In the genomic region with DNA sequence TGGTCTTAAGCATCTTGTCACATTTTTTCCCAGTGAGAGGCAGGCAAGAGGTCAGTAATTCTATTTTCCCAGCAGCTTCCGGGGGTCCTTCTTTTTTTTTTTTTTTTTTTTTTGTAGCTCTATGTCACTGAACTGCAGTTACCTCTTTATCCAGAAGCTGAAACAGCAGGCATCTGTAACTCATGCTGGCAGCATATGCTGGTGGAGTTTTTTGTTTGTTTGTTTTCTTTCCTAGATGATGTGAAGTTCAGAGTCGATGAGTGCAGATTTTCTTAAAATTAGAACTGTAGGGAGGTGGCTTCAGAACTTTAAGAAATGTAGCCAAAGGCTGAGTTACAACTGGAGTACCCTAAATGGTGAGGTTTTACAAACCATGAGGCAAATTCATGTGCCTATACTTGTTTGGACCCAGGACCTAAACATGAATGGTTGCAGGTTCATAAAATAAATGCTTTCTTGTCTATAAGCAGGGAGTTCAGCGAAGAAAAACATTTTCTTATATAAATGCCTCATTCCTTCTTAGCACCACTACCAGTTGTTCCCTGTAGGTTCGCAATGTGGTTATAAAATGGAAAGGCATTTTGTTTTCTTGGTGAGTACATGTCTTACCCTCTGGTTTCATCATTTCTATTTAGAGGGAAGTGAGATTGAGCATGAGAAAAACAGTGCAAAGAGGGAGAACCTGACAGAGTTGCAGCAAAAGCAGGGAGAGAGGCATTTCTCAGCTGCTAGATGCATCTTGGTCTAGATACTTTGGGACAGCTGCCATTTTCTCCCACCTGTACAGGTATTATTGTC, we compare ENCODE assay signal across 21 cellular contexts.
A peak's percentile ranks its signal among the peaks of the same experiment; 100 is the strongest.
DNase-seq lines count a peak whose midpoint lies in the region; ATAC-seq and TF ChIP-seq lines count a peak whose summit lies in the region.
"Had no signal": no experiment of that assay in that cellular context is flagged by ENCODE, and none has a peak within 500 bp of the region (broad histone marks: within the 10 kb centered on the region; RNA-seq: fewer than 3 reads in every experiment).

No MANE protein-coding gene starts in this region.

- DNase-seq in GM10248 (ENCODE audit: extremely low spot score) (peak; percentile 10), astrocyte of the spinal cord (ENCODE audit: low read depth, low spot score) (peak; percentile 43), neural progenitor cell (ENCODE audit: low spot score) (no peak), mammary epithelial cell (no peak), OCI-M2 (lab: John Stamatoyannopoulos, UW; ENCODE audit: unreplicated experiment) (no peak)
- no peak for DNase-seq in activated naive CD4-positive, alpha-beta T cell treated with anti-CD3 and anti-CD28 coated beads, Interleukin-2, amount 50 U/mL, for 72 hours (ENCODE audit: low spot score in 2 of 2)
- DNase-seq: activated CD4-positive, alpha-beta T cell treated with anti-CD3 and anti-CD28 coated beads, Interleukin-2, amount 10 ng/mL, durations not matched to agents 7 days and 5 days; activated T-cell treated with anti-CD3 and anti-CD28 coated beads, Interleukin-2, amount 50 U/mL, for 1 hour; adrenal gland; cerebellar nuclear complex; DMS153; HCEC 1CT; heart left ventricle; midbrain; NCI-H187; NCI-H82; nucleus accumbens; stimulated activated naive CD4-positive, alpha-beta T cell had no signal

- no peak overlapping the region for H2AFZ ChIP-seq in neural progenitor cell (replicated peaks)
- H2AFZ ChIP-seq in mammary epithelial cell (ENCODE audit: low read depth, low read length): no peak overlapping the region

- no peak for TF ChIP-seq CTCF in GM10248 (IDR thresholded peaks at IDR 0.05; ENCODE audit: control extremely low read depth, extremely low read depth, low read depth, missing control alignments)
- no peak for TF ChIP-seq CTCF in HEK293 (tag by site-specific recombination; IDR thresholded peaks at IDR 0.05)
- TF ChIP-seq CTCF in astrocyte of the spinal cord (IDR thresholded peaks at IDR 0.05; ENCODE audit: low read depth, low read length): no peak
- no peak for TF ChIP-seq CTCF in neural progenitor cell (IDR thresholded peaks at IDR 0.05)
- TF ChIP-seq CTCF in mammary epithelial cell (conservative IDR thresholded peaks at IDR 0.05 in 1 of 2, IDR thresholded peaks at IDR 0.05 in 1 of 2; ENCODE audit: extremely low read depth in 1 of 2, insufficient read depth in 1 of 2, low read depth in 1 of 2, low read length in 2 of 2): no peak

- intact Hi-C loops in mammary epithelial cell (cut with micrococcal nuclease): no loop called here

- H3K27me3 ChIP-seq in neural progenitor cell (no peaks in the 10 kb centered on the region), mammary epithelial cell (ENCODE audit: insufficient read depth, low read length) (no peaks in the 10 kb centered on the region)
- H3K27me3 ChIP-seq: adrenal gland, BLaER1, heart left ventricle, SJSA1 had no signal

- H3K27me3 Mint-ChIP-seq in neural progenitor cell (ENCODE audit: insufficient read depth, low read depth): no peaks in the 10 kb centered on the region
- H3K27me3 Mint-ChIP-seq: activated CD4-positive, alpha-beta T cell treated with anti-CD3 and anti-CD28 coated beads, Interleukin-2, amount 10 ng/mL, durations not matched to agents 7 days and 5 days had no signal

- H3K79me2 ChIP-seq in neural progenitor cell (ENCODE audit: low read depth): no peaks in the 10 kb centered on the region
- no peaks in the 10 kb centered on the region for H3K79me2 ChIP-seq in mammary epithelial cell (ENCODE audit: insufficient read depth, low read length)

- no peak for ATAC-seq in activated naive CD4-positive, alpha-beta T cell treated with anti-CD3 and anti-CD28 coated beads, Interleukin-2, amount 50 U/mL, for 72 hours
- ATAC-seq: heart left ventricle had no signal

- CTCF ChIA-PET in GM10248 (lab: Yijun Ruan, JAX): interaction anchor here (1.3 kb wide), 1 partner anchor 76 kb away, joined by 3 read pairs; no protein-coding TSS in a partner anchor
- CTCF ChIA-PET in HEK293 (lab: Yijun Ruan, JAX): no interaction called here
- CTCF ChIA-PET in mammary epithelial cell (lab: Charles Lee; ENCODE audit: low non-redundant PET): no interaction called here

- no peaks in the 10 kb centered on the region for H3K9me3 Mint-ChIP-seq in neural progenitor cell
- no peaks in the 10 kb centered on the region for H3K9me3 Mint-ChIP-seq in activated naive CD4-positive, alpha-beta T cell treated with anti-CD3 and anti-CD28 coated beads, Interleukin-2, amount 50 U/mL, for 72 hours
- H3K9me3 Mint-ChIP-seq: activated CD4-positive, alpha-beta T cell treated with anti-CD3 and anti-CD28 coated beads, Interleukin-2, amount 10 ng/mL, durations not matched to agents 7 days and 5 days had no signal

- peaks cover 5% of the 10 kb centered on the region for H3K36me3 Mint-ChIP-seq in neural progenitor cell
- peaks cover 15 to 18% of the 10 kb centered on the region in 2 donors for H3K36me3 Mint-ChIP-seq in activated naive CD4-positive, alpha-beta T cell treated with anti-CD3 and anti-CD28 coated beads, Interleukin-2, amount 50 U/mL, for 72 hours

- no peaks in the 10 kb centered on the region for H4K20me1 ChIP-seq in neural progenitor cell (ENCODE audit: low read depth)
- H4K20me1 ChIP-seq in mammary epithelial cell (ENCODE audit: insufficient read depth, low read length): no peaks in the 10 kb centered on the region

- H3K9me3 ChIP-seq in HEK293 (ENCODE audit: control insufficient read depth, insufficient read depth, low read depth, low read length): no peaks in the 10 kb centered on the region
- no peaks in the 10 kb centered on the region for H3K9me3 ChIP-seq in neural progenitor cell (ENCODE audit: low read depth)
- no peaks in the 10 kb centered on the region for H3K9me3 ChIP-seq in mammary epithelial cell (replicated peaks; ENCODE audit: insufficient read depth, low read length)
- H3K9me3 ChIP-seq: adrenal gland, BLaER1, heart left ventricle, SJSA1 had no signal

- dilution Hi-C loops in mammary epithelial cell (cut with HindIII; ENCODE audit: low sequenced_read_pairs): no loop called here

- BruUV-seq in mammary epithelial cell (replicated peaks; lab: Mats Ljungman, UMichigan): no TSS peak

- no peak overlapping the region for H3K4me3 Mint-ChIP-seq in neural progenitor cell
- H3K4me3 Mint-ChIP-seq: activated CD4-positive, alpha-beta T cell treated with anti-CD3 and anti-CD28 coated beads, Interleukin-2, amount 10 ng/mL, durations not matched to agents 7 days and 5 days had no signal

- in situ Hi-C loops in astrocyte of the spinal cord (cut with HindIII; ENCODE audit: low sequenced_read_pairs) (no loop called here), mammary epithelial cell (cut with MboI; ENCODE audit: low sequenced_read_pairs in 2 of 2) (no loop called here)

- peak overlapping the region; percentile 15 for H3K27ac Mint-ChIP-seq in neural progenitor cell
- H3K27ac Mint-ChIP-seq in activated naive CD4-positive, alpha-beta T cell treated with anti-CD3 and anti-CD28 coated beads, Interleukin-2, amount 50 U/mL, for 72 hours: no peak overlapping the region
- H3K27ac Mint-ChIP-seq: activated CD4-positive, alpha-beta T cell treated with anti-CD3 and anti-CD28 coated beads, Interleukin-2, amount 10 ng/mL, durations not matched to agents 7 days and 5 days had no signal

- no peaks in the 10 kb centered on the region for H3K4me1 ChIP-seq in HEK293 (ENCODE audit: control insufficient read depth, insufficient read depth, low read length)
- peaks cover 10% of the 10 kb centered on the region for H3K4me1 ChIP-seq in neural progenitor cell
- H3K4me1 ChIP-seq in mammary epithelial cell (ENCODE audit: insufficient read depth, low read length): peaks cover 8% of the 10 kb centered on the region
- H3K4me1 ChIP-seq: BLaER1, SJSA1 had no signal

- peaks cover 9% of the 10 kb centered on the region for H3F3A ChIP-seq in neural progenitor cell (ENCODE audit: low read depth)

- 100% methylated on average over 4 of the region's 4 CpGs for WGBS in mammary epithelial cell (ENCODE audit: low coverage, missing lambda C conversion rate)

- H3K27ac ChIP-seq in HEK293 (ENCODE audit: extremely low read depth, low read depth, low read length) (no peak overlapping the region), neural progenitor cell (no peak overlapping the region), mammary epithelial cell (ENCODE audit: insufficient read depth, low read depth, low read length) (no peak overlapping the region)
- H3K27ac ChIP-seq: adrenal gland, BLaER1, heart left ventricle, SJSA1 had no signal

- peaks cover 0 to 8% of the 10 kb centered on the region in 2 experiments; a peak in 1 of 3 replicates for H3K36me3 ChIP-seq in HEK293 (ENCODE audit: control insufficient read depth in 2 of 2, insufficient read depth in 1 of 2, low read length in 2 of 2)
- H3K36me3 ChIP-seq in neural progenitor cell: peaks cover 5% of the 10 kb centered on the region
- no peaks in the 10 kb centered on the region for H3K36me3 ChIP-seq in mammary epithelial cell (ENCODE audit: insufficient read depth, low read length)
- H3K36me3 ChIP-seq: adrenal gland had no signal

- H3K9ac ChIP-seq in neural progenitor cell (no peak overlapping the region), mammary epithelial cell (ENCODE audit: insufficient read depth, low read length) (no peak overlapping the region)
- H3K9ac ChIP-seq: BLaER1 had no signal

- H3K4me2 ChIP-seq in neural progenitor cell (no peak overlapping the region), mammary epithelial cell (ENCODE audit: insufficient read depth, low read depth, low read length) (no peak overlapping the region)
- H3K4me2 ChIP-seq: BLaER1 had no signal

- POLR2A ChIA-PET in GM10248 (lab: Yijun Ruan, JAX): no interaction called here
- POLR2A ChIA-PET in HEK293 (lab: Yijun Ruan, JAX): no interaction called here

- peaks cover 25% of the 10 kb centered on the region for H3K4me1 Mint-ChIP-seq in neural progenitor cell
- H3K4me1 Mint-ChIP-seq: activated CD4-positive, alpha-beta T cell treated with anti-CD3 and anti-CD28 coated beads, Interleukin-2, amount 10 ng/mL, durations not matched to agents 7 days and 5 days had no signal

- H3K4me3 ChIP-seq in HEK293 (ENCODE audit: low read depth, low read length) (no peak overlapping the region), astrocyte of the spinal cord (ENCODE audit: low read depth, low read length) (no peak overlapping the region), neural progenitor cell (no peak overlapping the region), mammary epithelial cell (replicated peaks in 1 of 3; ENCODE audit: insufficient read depth in 1 of 3, low read depth in 2 of 3, low read length in 3 of 3) (no peak overlapping the region)
- H3K4me3 ChIP-seq: adrenal gland, BLaER1, heart left ventricle, SJSA1 had no signal

TF ChIP-seq in HEK293, 187 proteins besides CTCF, POLR2A, EP300 and RAD21:
- TF ChIP-seq ZIC2 (tag by site-specific recombination; IDR thresholded peaks at IDR 0.05) (0 out of 2 replicates have a peak, but pooled peaks have one; percentile 18), ZNF610 (tag by site-specific recombination; IDR thresholded peaks at IDR 0.05; ENCODE audit: borderline replicate concordance) (no peak)
TF ChIP-seq in HEK293: peak in this region for 1.

Comparison
In these comparisons a context has a peak if more than half of its experiments do, and no peak if none do; other contexts are left out.
1. DNase-seq: peak in GM10248 (single experiment) and astrocyte of the spinal cord (single experiment); none in neural progenitor cell (single experiment), activated naive CD4-positive, alpha-beta T cell treated with anti-CD3 and anti-CD28 coated beads, Interleukin-2, amount 50 U/mL, for 72 hours (0 of 2), mammary epithelial cell (single experiment) and OCI-M2 (single experiment).